30 cellular contexts compared by ENCODE assay signal in genomic region chr10:37285063-37285462, GRCh38.
"Had no signal": no experiment of that assay in that cellular context is flagged by ENCODE, and none has a peak within 500 bp of the region (broad histone marks: within the 10 kb centered on the region; RNA-seq: fewer than 3 reads in every experiment).

No MANE protein-coding gene starts in this region.

- DNase-seq: activated B cell treated with CpG ODN at 0.5 μM for 24 hours; activated CD4-positive, alpha-beta memory T cell treated with anti-CD3 and anti-CD28 coated beads for 36 hours; activated CD4-positive, alpha-beta T cell treated with anti-CD3 and anti-CD28 coated beads for 4 hours; activated CD4-positive, alpha-beta T cell treated with anti-CD3 and anti-CD28 coated beads, Interleukin-2, amount 10 ng/mL, durations not matched to agents 24 days and 14 days; activated CD4-positive, alpha-beta T cell treated with anti-CD3 and anti-CD28 coated beads, Interleukin-2, amount 50 U/mL, for 1 hour; activated CD4-positive, alpha-beta T cell treated with anti-CD3 and anti-CD28 coated beads, Interleukin-2, amount 50 U/mL, for 4 hours; activated CD4-positive, CD25-positive, alpha-beta regulatory T cell treated with anti-CD3 and anti-CD28 coated beads, Interleukin-2, amount 50 U/mL, for 72 hours; activated CD8-positive, alpha-beta memory T cell treated with anti-CD3 and anti-CD28 coated beads for 24 hours; activated CD8-positive, alpha-beta memory T cell treated with anti-CD3 and anti-CD28 coated beads, Interleukin-2, amount 10 ng/mL, durations not matched to agents 7 days and 5 days; activated CD8-positive, alpha-beta memory T cell treated with anti-CD3 and anti-CD28 coated beads, Interleukin-2, amount 50 U/mL, for 48 hours; activated CD8-positive, alpha-beta T cell treated with anti-CD3 and anti-CD28 coated beads, Interleukin-2, amount 10 ng/mL, durations not matched to agents 7 days and 5 days; activated effector memory CD4-positive, alpha-beta T cell treated with Interleukin-2 at 50 U/mL for 16 hours; activated gamma-delta T cell; activated naive CD4-positive, alpha-beta T cell treated with anti-CD3 and anti-CD28 coated beads, Interleukin-2, amount 10 ng/mL, durations not matched to agents 7 days and 5 days; activated naive CD4-positive, alpha-beta T cell treated with Interleukin-2 at 50 U/mL for 16 hours; activated naive CD8-positive, alpha-beta T cell treated with anti-CD3 and anti-CD28 coated beads, Interleukin-2, amount 10 ng/mL, durations not matched to agents 7 days and 5 days; activated naive CD8-positive, alpha-beta T cell treated with anti-CD3 and anti-CD28 coated beads, Interleukin-2, amount 50 U/mL, for 24 hours; activated T-cell treated with anti-CD3 and anti-CD28 coated beads, Interleukin-2, amount 50 U/mL, for 24 hours; activated T-cell treated with anti-CD3 and anti-CD28 coated beads, Interleukin-2, amount 50 U/mL, for 48 hours; amygdala; anterior cingulate cortex; body of pancreas; brain microvascular endothelial cell; central memory CD4-positive, alpha-beta T cell; SW 1271; T-helper 1 cell; T-helper 2 cell; T-helper 9 cell had no signal

- H3K4me3 ChIP-seq: body of pancreas, breast epithelium had no signal

- H3K27ac ChIP-seq: body of pancreas, brain microvascular endothelial cell, breast epithelium, VCaP had no signal

- H3K27me3 ChIP-seq: body of pancreas, brain microvascular endothelial cell, breast epithelium had no signal

- ATAC-seq: activated CD8-positive, alpha-beta memory T cell treated with anti-CD3 and anti-CD28 coated beads, Interleukin-2, amount 10 ng/mL, durations not matched to agents 7 days and 5 days; activated CD8-positive, alpha-beta T cell treated with anti-CD3 and anti-CD28 coated beads, Interleukin-2, amount 10 ng/mL, durations not matched to agents 7 days and 5 days; activated naive CD8-positive, alpha-beta T cell treated with anti-CD3 and anti-CD28 coated beads, Interleukin-2, amount 50 U/mL, for 24 hours; body of pancreas had no signal

- H3K4me1 ChIP-seq: body of pancreas, breast epithelium had no signal

- H3K36me3 ChIP-seq: brain microvascular endothelial cell, breast epithelium had no signal
